ENCODE assay signal across 8 cellular contexts in the genomic region with DNA sequence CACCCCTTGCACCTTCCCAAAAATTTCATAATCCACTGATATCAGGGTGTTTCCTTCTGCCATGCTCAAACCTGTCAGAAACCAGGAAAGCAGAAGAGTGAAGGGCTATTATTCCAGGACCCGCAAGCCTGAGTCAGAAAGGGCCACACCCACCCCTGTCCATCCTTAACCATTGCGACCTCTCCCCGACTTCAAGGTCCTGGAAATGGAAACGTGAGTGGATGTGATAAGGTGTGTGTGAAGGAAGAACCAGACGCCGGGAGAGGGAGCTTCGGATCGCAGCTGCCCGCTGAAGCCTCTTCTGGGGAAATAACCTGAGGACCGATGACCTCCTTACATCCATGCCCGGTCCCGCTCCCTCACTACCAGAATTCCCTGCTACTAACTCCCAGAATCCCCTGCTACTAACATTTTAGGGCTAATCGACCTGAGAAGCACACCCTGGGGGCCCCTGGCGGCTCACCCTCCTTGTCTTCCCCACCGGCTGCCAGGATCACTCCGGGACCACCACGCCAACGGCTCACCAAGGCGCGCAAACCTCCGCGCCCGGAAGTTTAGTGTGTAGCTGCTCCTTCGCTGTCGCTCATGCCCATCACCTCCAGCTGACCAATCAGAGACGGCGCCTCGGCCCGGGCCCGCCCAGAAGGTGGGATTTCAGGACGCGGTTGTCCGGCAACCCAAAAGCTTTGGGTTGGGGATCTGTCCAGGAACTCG. TPM values are rescaled to one million over a fixed set of nuclear protein-coding genes. Genes with fewer than 3 reads are reported as not detected.
DNase-seq lines count a peak whose midpoint lies in the region; ATAC-seq and TF ChIP-seq lines count a peak whose summit lies in the region.

TSS of gene ACYP1 (minus strand) at position 534 of the 714 bp plus-strand sequence. CDS start at position 63, 471 bp downstream.

- H3K36me3 Mint-ChIP-seq in naive thymus-derived CD8-positive, alpha-beta T cell = peaks cover 0 to 3% (median 2%) of the 10 kb centered on the region in 3 donors

- DNase-seq in EH (ENCODE audit: low read depth) (peak; percentile 89), H4 (ENCODE audit: low spot score) (peak; percentile 70), LNCaP clone FGC (ENCODE audit: low read depth) (peak; percentile 63), RPMI8226 (peak; percentile 87), fibroblast of gingiva (ENCODE audit: low read depth) (peak; percentile 86)
- peak; percentile 78 to 83 for DNase-seq in activated T-helper 1 cell treated with anti-CD3 and anti-CD28 coated beads, Interleukin-2, amount 50 U/mL, for 16 hours (ENCODE audit: low read depth in 1 of 2, low spot score in 1 of 2)
- DNase-seq in naive thymus-derived CD8-positive, alpha-beta T cell = peak; percentile 79 to 94 (median 88)
- peak; percentile 85 for DNase-seq in stimulated activated naive CD4-positive, alpha-beta T cell treated with Interleukin-2 at 50 U/mL for 16 hours (lab: John Stamatoyannopoulos, UW)

- no peaks in the 10 kb centered on the region for H3K9me3 Mint-ChIP-seq in naive thymus-derived CD8-positive, alpha-beta T cell

- no peak for TF ChIP-seq CTCF in LNCaP clone FGC (IDR thresholded peaks at IDR 0.05; ENCODE audit: control insufficient read depth, extremely low read depth, insufficient read depth)

- POLR2A ChIA-PET in naive thymus-derived CD8-positive, alpha-beta T cell (lab: Charles Lee) = interaction anchor here (0.5 to 1.9 kb wide), 3 partner anchors 14 to 230 kb away, joined by 3 to 8 read pairs (median 6); no protein-coding TSS in a partner anchor

- H3K4me1 Mint-ChIP-seq in naive thymus-derived CD8-positive, alpha-beta T cell = peaks cover 8 to 26% (median 23%) of the 10 kb centered on the region in 4 donors

- peak within 1 kb of the TSS; percentile 92 to 98 (median 96) for H3K27ac Mint-ChIP-seq in naive thymus-derived CD8-positive, alpha-beta T cell

- H3K4me3 Mint-ChIP-seq in naive thymus-derived CD8-positive, alpha-beta T cell = peak within 1 kb of the TSS; percentile 95 to 100 (median 99)

- ATAC-seq in naive thymus-derived CD8-positive, alpha-beta T cell = peak; percentile 99 to 100

- H3K4me3 ChIP-seq in LNCaP clone FGC (ENCODE audit: low read depth, low read length) = peak within 1 kb of the TSS; percentile 89

- no peaks in the 10 kb centered on the region for H3K27me3 Mint-ChIP-seq in naive thymus-derived CD8-positive, alpha-beta T cell

RNA-seq across cellular contexts. Expression of gene ACYP1, which starts in this region (rescaled TPM):
- total RNA-seq in H4 (2014; rRNA removed; shearing (Covaris generic)) = 9.7 and 14.8 TPM in 2 replicates
- 10 to 100 TPM; 24.5 to 25.1 TPM for total RNA-seq in naive thymus-derived CD8-positive, alpha-beta T cell
- 10 to 100 TPM; 12.8 to 17.7 (median 13.2) TPM for polyA plus RNA-seq in naive thymus-derived CD8-positive, alpha-beta T cell

Comparison
In these comparisons a context has a peak if more than half of its experiments do, and no peak if none do; other contexts are left out.
1. Peak in every context shown above with its lines: DNase-seq, ATAC-seq and H3K4me3 ChIP-seq.